Comparison of ENCODE assay signal across 8 cellular contexts in genomic region chr22:36373258-36373579, GRCh38. TPM values are rescaled to one million over a fixed set of nuclear protein-coding genes. Genes with fewer than 3 reads are reported as not detected.
A peak's percentile ranks its signal among the peaks of the same experiment; 100 is the strongest.
DNase-seq lines count a peak whose midpoint lies in the region; ATAC-seq, FAIRE-seq and TF ChIP-seq lines count a peak whose summit lies in the region.

No MANE protein-coding gene starts in this region.

- no peak overlapping the region for H4K91ac ChIP-seq in H1 (replicated peaks; ENCODE audit: insufficient read length, low read length)

- H3K18ac ChIP-seq in H1 (ENCODE audit: extremely low read depth, low read length): 0 out of 2 replicates have a peak overlapping the region, but pooled peaks have one; percentile 41

- H2BK120ac ChIP-seq in H1 (replicated peaks; ENCODE audit: low read depth, low read length): no peak overlapping the region

- no peak overlapping the region for H2BK15ac ChIP-seq in H1 (ENCODE audit: low read length)

- TF ChIP-seq RAD21 in H1 (IDR thresholded peaks at IDR 0.05 in 1 of 2, conservative IDR thresholded peaks at IDR 0.05 in 1 of 2; ENCODE audit: low read depth in 2 of 2, low read length in 2 of 2): no peak

- H3K4me1 Mint-ChIP-seq in osteocyte (ENCODE audit: unreplicated experiment): peaks cover 89% of the 10 kb centered on the region

- H3K27me3 Mint-ChIP-seq in osteocyte (ENCODE audit: unreplicated experiment): no peaks in the 10 kb centered on the region

- no peak overlapping the region for H3K14ac ChIP-seq in H1 (ENCODE audit: insufficient read length)

- H3K79me2 ChIP-seq in H1 (ENCODE audit: control insufficient read depth in 1 of 2, insufficient read depth in 2 of 2, low read length in 2 of 2): peaks cover 20 to 97% of the 10 kb centered on the region in 2 experiments

- no peak; a peak in 1 of 3 replicates for TF ChIP-seq POLR2A in H1 (IDR thresholded peaks at IDR 0.05; ENCODE audit: control extremely low read depth in 1 of 2, low read depth in 2 of 2, low read length in 2 of 2)

- no peak for FAIRE-seq in H1 (lab: Jason Lieb, UNC)

- no peak overlapping the region for H3K56ac ChIP-seq in H1 (replicated peaks; ENCODE audit: insufficient read length, low read depth, low read length)

- H2AFZ ChIP-seq in H1 (ENCODE audit: low read length): no peak overlapping the region

- H4K20me1 ChIP-seq in H1 (replicated peaks in 1 of 2; ENCODE audit: control insufficient read depth in 1 of 2, insufficient read depth in 2 of 2, low read length in 2 of 2): peaks cover 11 to 22% of the 10 kb centered on the region in 2 experiments

- H2BK20ac ChIP-seq in H1 (ENCODE audit: low read length): peak overlapping the region; percentile 86; the same call in 1 of the 2 replicates

- H2BK5ac ChIP-seq in H1 (ENCODE audit: low read depth, low read length): peak overlapping the region; percentile 75; the same call in 1 of the 2 replicates

- H3K9ac ChIP-seq in H1 (replicated peaks in 1 of 4; ENCODE audit: extremely low read depth in 1 of 4, low read depth in 3 of 4, low read length in 3 of 4): peak overlapping the region in 1 of 4 experiments; percentile 22; a peak in 1 of 7 replicates

- CTCF ChIA-PET in H1 (lab: Charles Lee; ENCODE audit: partially characterized antibody): interaction anchor here (1.4 to 1.7 kb wide), 2 partner anchors 38 to 44 kb away, joined by 3 to 8 read pairs; no protein-coding TSS in a partner anchor

- no peak overlapping the region for H3K4me2 ChIP-seq in H1 (ENCODE audit: insufficient read depth in 1 of 2, low read depth in 2 of 2, low read length in 2 of 2)

- 79% methylated on average over 7 of the region's 7 CpGs; no CpG with 5 or more reads in 1 of the 2 experiments for WGBS in H1 (ENCODE audit: extremely low coverage in 1 of 2, insufficient coverage in 1 of 2, insufficient read length in 1 of 2, insufficient replicate concordance in 2 of 2, low coverage in 1 of 2, low lambda C conversion rate in 2 of 2, missing lambda C conversion rate in 1 of 2), 2 experiments

- TF ChIP-seq EP300 in H1 (IDR thresholded peaks at IDR 0.05; ENCODE audit: borderline replicate concordance in 1 of 2, low read depth in 2 of 2, low read length in 2 of 2): no peak

- H3K27ac ChIP-seq in H1 (ENCODE audit: low read depth, low read length): 0 out of 2 replicates have a peak overlapping the region, but pooled peaks have one; percentile 8

- TF ChIP-seq CTCF in H1 (IDR thresholded peaks at IDR 0.05; ENCODE audit: control extremely low read depth in 1 of 3, insufficient read depth in 1 of 3, low read depth in 1 of 3, low read length in 3 of 3) (no peak), osteocyte (IDR thresholded peaks at IDR 0.05) (no peak)

- no peaks in the 10 kb centered on the region for H3K27me3 ChIP-seq in H1 (replicated peaks in 1 of 4; ENCODE audit: control insufficient read depth in 3 of 4, extremely low read depth in 1 of 4, insufficient read depth in 3 of 4, low read length in 3 of 4)

- peaks cover 9% of the 10 kb centered on the region for H3K36me3 Mint-ChIP-seq in osteocyte (ENCODE audit: unreplicated experiment)

- ATAC-seq in HG02884 (IDR thresholded peaks at IDR 0.05; ENCODE audit: unreplicated experiment) (no peak), HG02938 (IDR thresholded peaks at IDR 0.05; ENCODE audit: unreplicated experiment) (no peak)

- H3K4me3 ChIP-seq in H1 (ENCODE audit: extremely low read depth in 1 of 4, insufficient read depth in 2 of 4, low read depth in 3 of 4, low read length in 4 of 4): no peak overlapping the region

- POLR2A ChIA-PET in H1 (lab: Charles Lee; ENCODE audit: partially characterized antibody): interaction anchor here (1.3 to 19.2 kb wide), 5 partner anchors 7 to 46 kb away, joined by 3 to 263 read pairs (median 4); partner anchors contain the start of gene MYH9

- peak; percentile 22 for DNase-seq in COLO668 (lab: John Stamatoyannopoulos, UW; ENCODE audit: unreplicated experiment)
- DNase-seq in NOMO-1 treated with dmso at 0.1 percent for 144 hours (lab: John Stamatoyannopoulos, UW; ENCODE audit: unreplicated experiment): peak; percentile 51
- DNase-seq in H1 (ENCODE audit: low read depth in 1 of 2, low spot score in 2 of 2): no peak
- DNase-seq in osteocyte (ENCODE audit: extremely low spot score, unreplicated experiment): no peak
- no peak for DNase-seq in NCI-H82 (lab: John Stamatoyannopoulos, UW)
- no peak for DNase-seq in NCI-H2171 treated with DMSO at 0.1 percent for 48 hours (lab: John Stamatoyannopoulos, UW)

- H3K27ac Mint-ChIP-seq in osteocyte (ENCODE audit: unreplicated experiment): peak overlapping the region; percentile 91

- H3K23me2 ChIP-seq in H1 (ENCODE audit: low read depth, low read length): no peaks in the 10 kb centered on the region

- H3K9me3 Mint-ChIP-seq in osteocyte (ENCODE audit: unreplicated experiment): no peaks in the 10 kb centered on the region

- no peaks in the 10 kb centered on the region for H3K36me3 ChIP-seq in H1 (ENCODE audit: control insufficient read depth in 2 of 4, insufficient read depth in 4 of 4, low read length in 3 of 4)

- no peak overlapping the region for H3K23ac ChIP-seq in H1 (ENCODE audit: insufficient read length)

- no peak overlapping the region for H2BK12ac ChIP-seq in H1 (ENCODE audit: low read depth, low read length)

- no peak overlapping the region for H2AK5ac ChIP-seq in H1 (ENCODE audit: low read depth, low read length)

- no peak overlapping the region for H3K4me3 Mint-ChIP-seq in osteocyte (ENCODE audit: unreplicated experiment)

- H3K4ac ChIP-seq in H1 (replicated peaks; ENCODE audit: insufficient read length, low read depth, low read length): no peak overlapping the region

- H3K79me1 ChIP-seq in H1 (ENCODE audit: low read depth, low read length): peaks cover 10% of the 10 kb centered on the region

- peaks cover 16 to 37% (median 28%) of the 10 kb centered on the region in 4 experiments for H3K4me1 ChIP-seq in H1 (replicated peaks in 1 of 4; ENCODE audit: control insufficient read depth in 3 of 4, insufficient read depth in 4 of 4, low read length in 3 of 4)

- no peaks in the 10 kb centered on the region for H3K9me3 ChIP-seq in H1 (ENCODE audit: insufficient read depth in 2 of 2, low read depth in 1 of 2, low read length in 1 of 2)

- H4K8ac ChIP-seq in H1 (ENCODE audit: extremely low read depth, insufficient read depth, low read length): peak overlapping the region; percentile 45; the same call in 1 of the 2 replicates

- H4K5ac ChIP-seq in H1 (ENCODE audit: insufficient read length, low read depth, low read length): no peak overlapping the region

TF ChIP-seq in H1, 55 proteins besides CTCF, POLR2A, EP300 and RAD21 (continues in another document):
- TF ChIP-seq SIRT6 (IDR thresholded peaks at IDR 0.05; ENCODE audit: low read length) (no peak), KDM5A (IDR thresholded peaks at IDR 0.05; ENCODE audit: low read length) (no peak), POLR2AphosphoS5 (IDR thresholded peaks at IDR 0.05; ENCODE audit: low read depth, low read length) (0 out of 2 replicates have a peak, but pooled peaks have one; percentile 29), EGR1 (IDR thresholded peaks at IDR 0.05; ENCODE audit: borderline replicate concordance, low read depth, low read length) (no peak), SP1 (IDR thresholded peaks at IDR 0.05; ENCODE audit: low read depth, low read length) (0 out of 2 replicates have a peak, but pooled peaks have one; percentile 18), HDAC6 (IDR thresholded peaks at IDR 0.05; ENCODE audit: low read depth, low read length) (no peak), CHD2 (IDR thresholded peaks at IDR 0.05; ENCODE audit: low read length) (no peak), MAX (IDR thresholded peaks at IDR 0.05) (no peak)

RNA-seq across cellular contexts. Expression of gene MYH9, which starts 14.5 kb away (rescaled TPM):
- total RNA-seq in H1 (2021; fragmentation: NEBNext Ultra II Directional; extraction: Animal tissue kit (Norgen Biotek cat#: 25700)): 295 and 322 TPM in 2 replicates
- 24.9 and 37.2 TPM in 2 replicates for polyA plus RNA-seq in H1 (2011; rRNA removed)
- polyA plus RNA-seq in H1 (2011; cell fraction: cytosol; rRNA removed): 53.6 TPM
- 110 TPM for polyA plus RNA-seq in H1 (2011; cell fraction: nucleus; rRNA removed)
- 140 to 212 TPM (median 199 TPM) in 4 replicates for polyA plus RNA-seq in H1 (2012, experiment 1 of 2)
- 59.9 TPM for polyA plus RNA-seq in H1 (2012, experiment 2 of 2)
- polyA plus RNA-seq in H1 (2013, experiment 1 of 2): 89.1 TPM
- 76.1 TPM for polyA plus RNA-seq in H1 (2013, experiment 2 of 2)
- 273 and 366 TPM in 2 replicates for polyA minus RNA-seq in H1 (2011; rRNA and poly(A)+ RNA removed)
- polyA minus RNA-seq in H1 (2011; cell fraction: cytosol; rRNA and poly(A)+ RNA removed): 92.9 TPM
- 95.2 TPM for polyA minus RNA-seq in H1 (2011; cell fraction: nucleus; rRNA and poly(A)+ RNA removed)
- 938 and 1,044 TPM in 2 replicates for total RNA-seq in osteocyte

Comparison
In these comparisons a context has a peak if more than half of its experiments do, and no peak if none do; other contexts are left out.
1. DNase-seq: peak in COLO668 (single experiment) and NOMO-1 treated with dmso at 0.1 percent for 144 hours (single experiment); none in H1 (0 of 2), osteocyte (single experiment), NCI-H82 (single experiment) and NCI-H2171 treated with DMSO at 0.1 percent for 48 hours (single experiment).